12 cellular contexts compared by ENCODE assay signal in genomic region chr17:17853811-17854527, GRCh38. TPM values are rescaled to one million over a fixed set of nuclear protein-coding genes. Genes with fewer than 3 reads are reported as not detected.
DNase-seq lines count a peak whose midpoint lies in the region; ATAC-seq, FAIRE-seq and TF ChIP-seq lines count a peak whose summit lies in the region.
"Had no signal": no experiment of that assay in that cellular context is flagged by ENCODE, and none has a peak within 500 bp of the region (broad histone marks: within the 10 kb centered on the region; RNA-seq: fewer than 3 reads in every experiment).

No MANE protein-coding gene starts in this region.

- no peaks in the 10 kb centered on the region for H3K9me2 ChIP-seq in PC-3 (replicated peaks; ENCODE audit: low read length)

- H3K4me3 ChIP-seq in PC-3 (ENCODE audit: low read length) (no peak overlapping the region), small intestine (ENCODE audit: low read depth in 1 of 2, low read length in 2 of 2) (no peak overlapping the region)
- H3K4me3 ChIP-seq: thoracic aorta had no signal

- CTCF ChIA-PET in activated CD4-positive, alpha-beta T cell treated with anti-CD3 and anti-CD28 coated beads for 36 hours (lab: Charles Lee), result interaction anchor here (0.6 to 3.3 kb wide), 14 partner anchors 15 to 174 kb away, joined by 3 to 23 read pairs (median 4); partner anchors contain the start of gene SREBF1
- CTCF ChIA-PET in PC-3 (lab: Charles Lee), result interaction anchor here (0.6 to 0.7 kb wide), 2 partner anchors 9 to 218 kb away, joined by 3 to 4 read pairs; no protein-coding TSS in a partner anchor

- 0 out of 2 replicates have a peak overlapping the region, but pooled peaks have one; percentile 20 for H3K4me2 ChIP-seq in PC-3 (ENCODE audit: low read length)

- H3F3A ChIP-seq in PC-3 (ENCODE audit: low read length, unreplicated experiment), result no peaks in the 10 kb centered on the region

- no peaks in the 10 kb centered on the region for H3K27me3 ChIP-seq in PC-3 (ENCODE audit: low read length)
- no peaks in the 10 kb centered on the region for H3K27me3 ChIP-seq in small intestine (ENCODE audit: control insufficient read depth in 2 of 2, insufficient read depth in 2 of 2, low read length in 2 of 2)

- TF ChIP-seq CTCF in PC-3 (conservative IDR thresholded peaks at IDR 0.05; ENCODE audit: low read depth, low read length), result no peak

- peak; percentile 62 for ATAC-seq in activated CD4-positive, alpha-beta T cell treated with anti-CD3 and anti-CD28 coated beads for 36 hours
- no peak; the same call in 1 of the 2 replicates for ATAC-seq in PC-3
- ATAC-seq in GM19467 (IDR thresholded peaks at IDR 0.05; ENCODE audit: unreplicated experiment), result no peak

- WGBS in small intestine, 3 donors, result 14 to 62% (median 41%) methylated on average over 8 of the region's 8 CpGs

- no peak overlapping the region for H3K9ac ChIP-seq in PC-3 (ENCODE audit: low read length)

- no peaks in the 10 kb centered on the region for H3K27me3 Mint-ChIP-seq in activated CD4-positive, alpha-beta T cell treated with anti-CD3 and anti-CD28 coated beads for 36 hours
- H3K27me3 Mint-ChIP-seq in activated naive CD4-positive, alpha-beta T cell treated with anti-CD3 and anti-CD28 coated beads, Interleukin-2, amount 50 U/mL, for 24 hours, result no peaks in the 10 kb centered on the region

- no TSS peak for BruUV-seq in PC-3 (replicated peaks; lab: Mats Ljungman, UMichigan)

- intact Hi-C loops in activated CD4-positive, alpha-beta T cell treated with anti-CD3 and anti-CD28 coated beads for 36 hours (cut with DNase I, micrococcal nuclease), result loop anchor here (1.0 to 5.0 kb wide), 8 partner anchors 31 to 262 kb away; partner anchors contain the start of genes DRC3 (in 1 of the 2), PEMT (in 1 of the 2) and TOM1L2 (in 1 of the 2)
- intact Hi-C loops in PC-3 (cut with micrococcal nuclease), result no loop called here

- no peak overlapping the region for H2AFZ ChIP-seq in PC-3 (ENCODE audit: low read length)

- H3K36me3 ChIP-seq in PC-3 (ENCODE audit: low read depth, low read length) (no peaks in the 10 kb centered on the region; the same call in 1 of the 2 replicates), small intestine (ENCODE audit: control insufficient read depth in 2 of 2, insufficient read depth in 2 of 2, low read length in 2 of 2) (no peaks in the 10 kb centered on the region)
- H3K36me3 ChIP-seq: thoracic aorta had no signal

- peak; percentile 82 for DNase-seq in activated CD4-positive, alpha-beta T cell treated with anti-CD3 and anti-CD28 coated beads for 36 hours
- no peak for DNase-seq in activated CD4-positive, alpha-beta T cell treated with anti-CD3 and anti-CD28 coated beads for 1 hour
- DNase-seq in PC-3 (peak; percentile 67), small intestine (peak; percentile 81), A172 (ENCODE audit: low spot score) (no peak), cerebellum (ENCODE audit: low spot score) (no peak)
- DNase-seq: DMS153 had no signal

- no peaks in the 10 kb centered on the region for H3K9me3 Mint-ChIP-seq in activated CD4-positive, alpha-beta T cell treated with anti-CD3 and anti-CD28 coated beads for 36 hours (ENCODE audit: low read depth)
- no peaks in the 10 kb centered on the region for H3K9me3 Mint-ChIP-seq in activated naive CD4-positive, alpha-beta T cell treated with anti-CD3 and anti-CD28 coated beads, Interleukin-2, amount 50 U/mL, for 24 hours

- H3K27ac ChIP-seq in PC-3 (ENCODE audit: low read length), result peak overlapping the region; percentile 40
- peak overlapping the region; percentile 78 to 94 for H3K27ac ChIP-seq in small intestine (ENCODE audit: low read depth in 1 of 2, low read length in 1 of 2)

- peak overlapping the region; percentile 46 for H3K4me3 Mint-ChIP-seq in activated CD4-positive, alpha-beta T cell treated with anti-CD3 and anti-CD28 coated beads for 36 hours
- peak overlapping the region; percentile 57 for H3K4me3 Mint-ChIP-seq in activated naive CD4-positive, alpha-beta T cell treated with anti-CD3 and anti-CD28 coated beads, Interleukin-2, amount 50 U/mL, for 24 hours

- peaks cover 24% of the 10 kb centered on the region for H3K4me1 ChIP-seq in PC-3 (ENCODE audit: insufficient read depth, low read length)
- peaks cover 0 to 6% of the 10 kb centered on the region in 2 donors for H3K4me1 ChIP-seq in small intestine (ENCODE audit: control insufficient read depth in 2 of 2, insufficient read depth in 1 of 2, low read depth in 1 of 2, low read length in 1 of 2)

- H3K9me3 ChIP-seq in PC-3 (ENCODE audit: low read length) (no peaks in the 10 kb centered on the region), small intestine (ENCODE audit: control insufficient read depth, low read depth) (no peaks in the 10 kb centered on the region)
- H3K9me3 ChIP-seq: thoracic aorta had no signal

- FAIRE-seq in small intestine (lab: Jason Lieb, UNC), result no peak
- FAIRE-seq: A204.1, GM19239 had no signal

- H4K20me1 ChIP-seq in PC-3 (ENCODE audit: low read length), result no peaks in the 10 kb centered on the region

- H3K27ac Mint-ChIP-seq in activated CD4-positive, alpha-beta T cell treated with anti-CD3 and anti-CD28 coated beads for 36 hours, result peak overlapping the region; percentile 94
- peak overlapping the region; percentile 63 for H3K27ac Mint-ChIP-seq in activated naive CD4-positive, alpha-beta T cell treated with anti-CD3 and anti-CD28 coated beads, Interleukin-2, amount 50 U/mL, for 24 hours

- peaks cover 68% of the 10 kb centered on the region for H3K4me1 Mint-ChIP-seq in activated CD4-positive, alpha-beta T cell treated with anti-CD3 and anti-CD28 coated beads for 36 hours
- H3K4me1 Mint-ChIP-seq in activated naive CD4-positive, alpha-beta T cell treated with anti-CD3 and anti-CD28 coated beads, Interleukin-2, amount 50 U/mL, for 24 hours, result peaks cover 72% of the 10 kb centered on the region

- POLR2A ChIA-PET in activated CD4-positive, alpha-beta T cell treated with anti-CD3 and anti-CD28 coated beads for 36 hours (lab: Charles Lee), result interaction anchor here (0.6 to 2.1 kb wide), 6 partner anchors 13 to 184 kb away, joined by 3 to 14 read pairs (median 4); partner anchors contain the start of gene SREBF1
- POLR2A ChIA-PET in PC-3 (lab: Charles Lee; ENCODE audit: unreplicated experiment), result no interaction called here

- peaks cover 6% of the 10 kb centered on the region for H3K36me3 Mint-ChIP-seq in activated CD4-positive, alpha-beta T cell treated with anti-CD3 and anti-CD28 coated beads for 36 hours (ENCODE audit: low read depth)
- H3K36me3 Mint-ChIP-seq in activated naive CD4-positive, alpha-beta T cell treated with anti-CD3 and anti-CD28 coated beads, Interleukin-2, amount 50 U/mL, for 24 hours, result no peaks in the 10 kb centered on the region

- H3K79me2 ChIP-seq in PC-3 (ENCODE audit: low read length), result no peaks in the 10 kb centered on the region

RNA-seq across cellular contexts. Expression of gene SREBF1, which starts 17.2 kb away (rescaled TPM):
- 10 to 100 TPM; 87.6 to 97.2 TPM for total RNA-seq in activated CD4-positive, alpha-beta T cell treated with anti-CD3 and anti-CD28 coated beads for 36 hours
- 167 and 194 TPM in 2 replicates for total RNA-seq in PC-3 (2014; rRNA removed)
- polyA plus RNA-seq in small intestine, result 100 to 1,000 TPM in 2 of 3 donors, 10 to 100 TPM in 1; 99.7 to 155 (median 111) TPM
- total RNA-seq in A172 (2014; rRNA removed; shearing (Covaris generic)), result 92.5 and 132 TPM in 2 replicates
- total RNA-seq in cerebellum, result 11.8 TPM

Comparison
In these comparisons a context has a peak if more than half of its experiments do, and no peak if none do; other contexts are left out.
1. DNase-seq: peak in activated CD4-positive, alpha-beta T cell treated with anti-CD3 and anti-CD28 coated beads for 36 hours (single experiment), PC-3 (single experiment) and small intestine (single experiment); none in activated CD4-positive, alpha-beta T cell treated with anti-CD3 and anti-CD28 coated beads for 1 hour (single experiment), A172 (single experiment) and cerebellum (single experiment).